Comparison of ENCODE assay signal across 13 cellular contexts in the genomic region with DNA sequence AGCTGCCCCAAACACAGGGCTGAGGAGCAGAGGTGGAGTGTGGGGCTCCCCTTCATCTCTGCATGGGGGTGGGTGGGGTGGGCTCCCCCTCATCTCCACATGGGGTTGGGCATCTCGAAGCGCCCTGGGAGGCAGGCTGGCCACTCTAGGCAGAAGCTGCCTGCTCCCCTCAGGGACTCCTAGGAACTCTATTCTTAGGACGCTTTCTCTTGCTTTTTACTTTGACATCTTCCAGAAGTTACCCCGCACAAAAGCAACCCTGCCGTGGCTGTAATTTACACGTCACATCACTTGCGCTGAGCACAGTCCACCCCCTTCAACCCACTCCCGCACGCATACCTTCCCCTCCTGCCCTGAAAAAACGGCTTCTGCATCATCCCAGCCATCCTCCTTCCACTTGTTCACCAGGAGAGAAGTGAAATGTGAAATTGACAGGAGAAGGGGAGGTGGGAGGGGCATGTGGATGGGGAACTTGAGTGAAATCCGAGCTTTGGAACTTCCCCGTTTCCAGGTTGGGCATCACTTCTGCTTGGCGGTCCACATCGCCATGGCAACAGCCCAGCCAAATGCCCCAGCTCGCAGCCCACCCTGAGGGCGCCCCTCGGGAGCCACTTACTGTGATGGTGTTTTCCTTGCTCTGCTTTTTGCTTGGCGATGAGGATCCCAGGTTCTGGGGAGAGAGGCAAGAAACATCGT. TPM values are rescaled to one million over a fixed set of nuclear protein-coding genes. Genes with fewer than 3 reads are reported as not detected.
A peak's percentile ranks its signal among the peaks of the same experiment; 100 is the strongest.
DNase-seq lines count a peak whose midpoint lies in the region; FAIRE-seq and TF ChIP-seq lines count a peak whose summit lies in the region.
"Had no signal": no experiment of that assay in that cellular context is flagged by ENCODE, and none has a peak within 500 bp of the region (broad histone marks: within the 10 kb centered on the region; RNA-seq: fewer than 3 reads in every experiment).

No MANE protein-coding gene starts in this region.

- no peak overlapping the region for H3K14ac ChIP-seq in trophoblast cell (ENCODE audit: low read length)

- H3K27ac ChIP-seq in angular gyrus (ENCODE audit: low read depth, low read length) (peak overlapping the region; percentile 25), trophoblast cell (ENCODE audit: low read depth, low read length) (no peak overlapping the region), thyroid gland (no peak overlapping the region)
- H3K27ac ChIP-seq: right atrium auricular region had no signal

- no peak overlapping the region for H4K8ac ChIP-seq in trophoblast cell (ENCODE audit: low read depth, low read length)

- no peaks in the 10 kb centered on the region for H3K79me2 ChIP-seq in trophoblast cell (ENCODE audit: control insufficient read depth, insufficient read depth, low read length, poor library complexity)

- peak overlapping the region; percentile 31 for H3K4me2 ChIP-seq in trophoblast cell (ENCODE audit: low read length)

- no peak for TF ChIP-seq POLR2A in thyroid gland (IDR thresholded peaks at IDR 0.05)

- no peak overlapping the region for H2AK5ac ChIP-seq in trophoblast cell (ENCODE audit: low read length)

- H3K23ac ChIP-seq in trophoblast cell (ENCODE audit: low read length): no peak overlapping the region

- H4K12ac ChIP-seq in trophoblast cell (ENCODE audit: low read depth, low read length): no peak overlapping the region

- H3K4me3 ChIP-seq in iPS-18c (ENCODE audit: insufficient read depth, low read depth, low read length) (peak overlapping the region; percentile 28), trophoblast cell (ENCODE audit: low read depth, low read length) (no peak overlapping the region), thyroid gland (replicated peaks in 1 of 3) (no peak overlapping the region)
- H3K4me3 ChIP-seq: right atrium auricular region had no signal

- H4K91ac ChIP-seq in trophoblast cell (ENCODE audit: low read depth, low read length): no peak overlapping the region

- no peak for FAIRE-seq in urothelium cell line (lab: Jason Lieb, UNC)

- H2BK12ac ChIP-seq in trophoblast cell (ENCODE audit: low read length): no peak overlapping the region

- H3K27me3 ChIP-seq in trophoblast cell (ENCODE audit: insufficient read depth, low read length): no peaks in the 10 kb centered on the region
- H3K27me3 ChIP-seq in thyroid gland: no peaks in the 10 kb centered on the region
- H3K27me3 ChIP-seq: right atrium auricular region had no signal

- H3K79me1 ChIP-seq in trophoblast cell (ENCODE audit: low read length): no peaks in the 10 kb centered on the region

- intact Hi-C loops in thyroid gland (cut with DNase I): no loop called here

- H3K4me1 ChIP-seq in trophoblast cell (ENCODE audit: control insufficient read depth in 1 of 2, insufficient read depth in 2 of 2, low read length in 2 of 2) (peaks cover 6 to 13% of the 10 kb centered on the region in 2 experiments), thyroid gland (no peaks in the 10 kb centered on the region)

- no CpG with 5 or more reads among the region's 19 CpGs for WGBS in trophoblast cell (ENCODE audit: extremely low coverage, insufficient coverage, insufficient read length)
- 35 to 39% methylated on average over 19 of the region's 19 CpGs for WGBS in thyroid gland, 2 donors

- H2BK120ac ChIP-seq in trophoblast cell (ENCODE audit: insufficient read depth, low read length, poor library complexity): no peak overlapping the region

- H3K4ac ChIP-seq in trophoblast cell (ENCODE audit: low read depth, low read length): no peak overlapping the region

- no peak overlapping the region for H2BK5ac ChIP-seq in trophoblast cell (ENCODE audit: low read depth, low read length, poor library complexity)

- H3K36me3 ChIP-seq in trophoblast cell (ENCODE audit: control insufficient read depth in 1 of 2, insufficient read depth in 2 of 2, low read length in 2 of 2) (peaks cover 0 to 2% of the 10 kb centered on the region in 2 experiments), thyroid gland (no peaks in the 10 kb centered on the region)

- DNase-seq in ELF-1 (ENCODE audit: low read depth, low spot score) (peak; percentile 60), trophoblast cell (no peak), NOMO-1 treated with dmso at 0.1 percent for 144 hours (lab: John Stamatoyannopoulos, UW; ENCODE audit: unreplicated experiment) (no peak), thyroid gland (no peak), urothelium cell line (ENCODE audit: low spot score) (no peak)
- no peak for DNase-seq in activated CD4-positive, alpha-beta T cell treated with anti-CD3 and anti-CD28 coated beads for 48 hours
- DNase-seq: kidney glomerular epithelial cell had no signal

- no peak overlapping the region for H3K18ac ChIP-seq in trophoblast cell (ENCODE audit: low read length)

- no peak overlapping the region for H3K9ac ChIP-seq in trophoblast cell (ENCODE audit: low read length)

- H3K9me3 ChIP-seq in iPS-18c (ENCODE audit: control insufficient read depth, insufficient read depth, low read length) (no peaks in the 10 kb centered on the region), trophoblast cell (ENCODE audit: insufficient read depth, low read depth, low read length) (peaks cover 5% of the 10 kb centered on the region), thyroid gland (no peaks in the 10 kb centered on the region)
- H3K9me3 ChIP-seq: right atrium auricular region had no signal

- no peak for TF ChIP-seq CTCF in thyroid gland (IDR thresholded peaks at IDR 0.05)

- no peak overlapping the region for H2AFZ ChIP-seq in trophoblast cell (ENCODE audit: insufficient read depth, low read length, poor library complexity)

RNA-seq across cellular contexts. Expression of a gene that starts 53.7 kb away (rescaled TPM):
- 0.34 and 0.47 TPM in 2 replicates for polyA plus RNA-seq in trophoblast cell (2013)
- total RNA-seq in thyroid gland: not detected
- total RNA-seq: endodermal cell, fibroblast of lung, OCI-LY7 had no signal
- polyA plus RNA-seq: fibroblast of lung had no signal
